ENCODE assay signal across 9 cellular contexts in genomic region chr15:92079047-92079446, GRCh38.
A peak's percentile ranks its signal among the peaks of the same experiment; 100 is the strongest.
DNase-seq lines count a peak whose midpoint lies in the region; ATAC-seq and TF ChIP-seq lines count a peak whose summit lies in the region.
"Had no signal": no experiment of that assay in that cellular context is flagged by ENCODE, and none has a peak within 500 bp of the region (broad histone marks: within the 10 kb centered on the region; RNA-seq: fewer than 3 reads in every experiment).

No MANE protein-coding gene starts in this region.

- intact Hi-C loops in activated CD4-positive, alpha-beta memory T cell treated with anti-CD3 and anti-CD28 coated beads for 36 hours (cut with micrococcal nuclease) = loop anchor here (5.0 kb wide), 1 partner anchor 137 kb away; no protein-coding TSS in a partner anchor

- no peak overlapping the region for H3K27ac Mint-ChIP-seq in activated CD4-positive, alpha-beta memory T cell treated with anti-CD3 and anti-CD28 coated beads for 36 hours
- no peak overlapping the region for H3K27ac Mint-ChIP-seq in mesothelial cell of epicardium

- CTCF ChIA-PET in activated CD4-positive, alpha-beta memory T cell treated with anti-CD3 and anti-CD28 coated beads for 36 hours (lab: Charles Lee) = interaction anchor here (0.6 to 9.9 kb wide), 22 partner anchors 9 to 1920 kb away, joined by 3 to 173 read pairs (median 4); partner anchors contain the start of gene SLCO3A1

- H3K27me3 Mint-ChIP-seq in activated CD4-positive, alpha-beta memory T cell treated with anti-CD3 and anti-CD28 coated beads for 36 hours = no peaks in the 10 kb centered on the region
- H3K27me3 Mint-ChIP-seq in mesothelial cell of epicardium (ENCODE audit: low read depth) = peaks cover 30% of the 10 kb centered on the region

- DNase-seq in ELF-1 (ENCODE audit: low read depth, low spot score) (peak; percentile 25), HT1080 (ENCODE audit: low read depth) (peak; percentile 30), mesothelial cell of epicardium (ENCODE audit: low spot score in 2 of 2, unreplicated experiment in 2 of 2) (no peak), mesenteric fat pad (ENCODE audit: low spot score) (no peak), DMS79 (lab: John Stamatoyannopoulos, UW) (no peak), NCI-H2196 treated with DMSO at 0.1 percent for 48 hours (lab: John Stamatoyannopoulos, UW; ENCODE audit: unreplicated experiment) (no peak)
- DNase-seq in activated CD4-positive, alpha-beta memory T cell treated with anti-CD3 and anti-CD28 coated beads for 36 hours = peak; percentile 49
- DNase-seq: NCI-H526 treated with DMSO at 0.1 percent for 48 hours had no signal

- no peak overlapping the region for H3K4me3 Mint-ChIP-seq in activated CD4-positive, alpha-beta memory T cell treated with anti-CD3 and anti-CD28 coated beads for 36 hours
- no peak overlapping the region for H3K4me3 Mint-ChIP-seq in mesothelial cell of epicardium

- H3K9me3 Mint-ChIP-seq in activated CD4-positive, alpha-beta memory T cell treated with anti-CD3 and anti-CD28 coated beads for 36 hours = no peaks in the 10 kb centered on the region
- H3K9me3 Mint-ChIP-seq in mesothelial cell of epicardium = no peaks in the 10 kb centered on the region

- ATAC-seq in HG03521 (IDR thresholded peaks at IDR 0.05; ENCODE audit: unreplicated experiment) = no peak

- no peaks in the 10 kb centered on the region for H3K36me3 Mint-ChIP-seq in activated CD4-positive, alpha-beta memory T cell treated with anti-CD3 and anti-CD28 coated beads for 36 hours
- H3K36me3 Mint-ChIP-seq in mesothelial cell of epicardium = no peaks in the 10 kb centered on the region

- peak; percentile 48 for TF ChIP-seq CTCF in mesothelial cell of epicardium (IDR thresholded peaks at IDR 0.05; ENCODE audit: unreplicated experiment)

- POLR2A ChIA-PET in activated CD4-positive, alpha-beta memory T cell treated with anti-CD3 and anti-CD28 coated beads for 36 hours (lab: Charles Lee) = interaction anchor here (1.0 to 1.6 kb wide), 2 partner anchors 226 to 229 kb away, joined by 3 to 6 read pairs; no protein-coding TSS in a partner anchor

- H3K4me1 Mint-ChIP-seq in activated CD4-positive, alpha-beta memory T cell treated with anti-CD3 and anti-CD28 coated beads for 36 hours (ENCODE audit: low read depth) = peaks cover 27% of the 10 kb centered on the region
- no peaks in the 10 kb centered on the region for H3K4me1 Mint-ChIP-seq in mesothelial cell of epicardium

Comparison
In these comparisons a context has a peak if more than half of its experiments do, and no peak if none do; other contexts are left out.
1. DNase-seq: peak in ELF-1 (single experiment), HT1080 (single experiment) and activated CD4-positive, alpha-beta memory T cell treated with anti-CD3 and anti-CD28 coated beads for 36 hours (single experiment); none in mesothelial cell of epicardium (0 of 2), mesenteric fat pad (single experiment), DMS79 (single experiment) and NCI-H2196 treated with DMSO at 0.1 percent for 48 hours (single experiment).